1 cellular context compared by ENCODE assay signal in genomic region chr4:73721419-73721818, GRCh38.
TF ChIP-seq lines count a peak whose summit lies in the region.

No MANE protein-coding gene starts in this region.

TF ChIP-seq in HepG2, 621 proteins besides CTCF, POLR2A, EP300 and RAD21 (continued from another document):
- TF ChIP-seq KIAA2018 (CRISPR knock-in tag; IDR thresholded peaks at IDR 0.05; ENCODE audit: borderline replicate concordance), result no peak
- no peak for TF ChIP-seq AGO2 (optimal IDR thresholded peaks at IDR 0.05; ENCODE audit: low read depth, low read length)
